25 cellular contexts compared by ENCODE assay signal in genomic region chr2:138058427-138058826, GRCh38.
"Had no signal": no experiment of that assay in that cellular context is flagged by ENCODE, and none has a peak within 500 bp of the region (broad histone marks: within the 10 kb centered on the region; RNA-seq: fewer than 3 reads in every experiment).

No MANE protein-coding gene starts in this region.

- H3K4me3 ChIP-seq: ascending aorta, coronary artery, lower lobe of right lung, psoas muscle, tibial nerve had no signal

- ATAC-seq: effector memory CD8-positive, alpha-beta T cell; left lobe of liver; lower lobe of right lung; naive thymus-derived CD8-positive, alpha-beta T cell; psoas muscle had no signal

- H3K36me3 ChIP-seq: ascending aorta, lower lobe of right lung, tibial nerve had no signal

- H3K27ac ChIP-seq: ascending aorta, coronary artery, lower lobe of right lung, parathyroid adenoma, psoas muscle, tibial nerve had no signal

- FAIRE-seq: kidney had no signal

- DNase-seq: activated CD4-positive, alpha-beta memory T cell treated with anti-CD3 and anti-CD28 coated beads for 36 hours; activated CD4-positive, alpha-beta T cell treated with anti-CD3 and anti-CD28 coated beads, Interleukin-2, amount 10 ng/mL, durations not matched to agents 24 days and 14 days; activated CD4-positive, CD25-positive, alpha-beta regulatory T cell treated with anti-CD3 and anti-CD28 coated beads, Interleukin-2, amount 50 U/mL, for 72 hours; activated CD8-positive, alpha-beta memory T cell treated with anti-CD3 and anti-CD28 coated beads, Interleukin-2, amount 50 U/mL, for 4 hours; activated effector memory CD4-positive, alpha-beta T cell treated with anti-CD3 and anti-CD28 coated beads, Interleukin-2, amount 50 U/mL, for 16 hours; activated naive CD4-positive, alpha-beta T cell treated with anti-CD3 and anti-CD28 coated beads, Interleukin-2, amount 10 ng/mL, durations not matched to agents 7 days and 5 days; activated naive CD8-positive, alpha-beta T cell treated with anti-CD3 and anti-CD28 coated beads, Interleukin-2, amount 10 ng/mL, durations not matched to agents 7 days and 5 days; activated T-cell treated with anti-CD3 and anti-CD28 coated beads, Interleukin-2, amount 50 U/mL, for 1 hour; effector memory CD8-positive, alpha-beta T cell; foreskin fibroblast; head of caudate nucleus; hippocampal formation; kidney; lower lobe of right lung; mesenchymal stem cell; naive thymus-derived CD8-positive, alpha-beta T cell; nucleus accumbens; psoas muscle; stimulated activated CD4-positive, alpha-beta T cell treated with anti-CD3 and anti-CD28 coated beads, Interleukin-2, amount 100 ng/mL, for 48 hours; stimulated activated naive CD4-positive, alpha-beta T cell treated with Interleukin-2 at 50 U/mL for 16 hours had no signal

- H3K27me3 ChIP-seq: ascending aorta, tibial nerve had no signal
